ENCODE assay signal across 15 cellular contexts in genomic region chr6:151063339-151063738, GRCh38.
DNase-seq lines count a peak whose midpoint lies in the region; ATAC-seq, FAIRE-seq and TF ChIP-seq lines count a peak whose summit lies in the region.
"Had no signal": no experiment of that assay in that cellular context is flagged by ENCODE, and none has a peak within 500 bp of the region (broad histone marks: within the 10 kb centered on the region; RNA-seq: fewer than 3 reads in every experiment).

No MANE protein-coding gene starts in this region.

- H3K36me3 ChIP-seq in Karpas-422 (ENCODE audit: insufficient read depth, low read length), result no peaks in the 10 kb centered on the region
- H3K36me3 ChIP-seq: thoracic aorta had no signal

- TF ChIP-seq EP300 in A549 (IDR thresholded peaks at IDR 0.05), result no peak

- H3K79me2 ChIP-seq in Karpas-422 (ENCODE audit: low read length), result no peaks in the 10 kb centered on the region; the same call in 1 of the 2 replicates

- no peak overlapping the region for H3K9ac ChIP-seq in Karpas-422 (ENCODE audit: low read length)

- no peak for TF ChIP-seq RAD21 in A549 (conservative IDR thresholded peaks at IDR 0.05 in 1 of 2, IDR thresholded peaks at IDR 0.05 in 1 of 2)

- ATAC-seq in A549 (no peak), HG02938 (IDR thresholded peaks at IDR 0.05; ENCODE audit: unreplicated experiment) (no peak), GM18867 (IDR thresholded peaks at IDR 0.05; ENCODE audit: unreplicated experiment) (no peak)

- H3K27ac ChIP-seq in A549 (peak overlapping the region; percentile 90 to 91), Karpas-422 (ENCODE audit: low read length) (no peak overlapping the region)

- CTCF ChIA-PET in A549 (lab: Yijun Ruan, JAX), result interaction anchor here (1.3 to 1.5 kb wide), 2 partner anchors 100 to 261 kb away, joined by 3 read pairs; no protein-coding TSS in a partner anchor

- POLR2A ChIA-PET in A549 (lab: Yijun Ruan, JAX), result no interaction called here

- no peak for FAIRE-seq in A549 (lab: Jason Lieb, UNC)

- no peaks in the 10 kb centered on the region for H3K9me3 ChIP-seq in A549
- no peaks in the 10 kb centered on the region for H3K9me3 ChIP-seq in Karpas-422 (ENCODE audit: low read length)
- H3K9me3 ChIP-seq: thoracic aorta had no signal

- H2AFZ ChIP-seq in Karpas-422 (ENCODE audit: low read length), result no peak overlapping the region

- no peak for TF ChIP-seq CTCF in A549 (IDR thresholded peaks at IDR 0.05)

- H3K4me3 ChIP-seq in A549 (no peak overlapping the region), Karpas-422 (ENCODE audit: low read length) (no peak overlapping the region)
- H3K4me3 ChIP-seq: thoracic aorta had no signal

- H3K9me2 ChIP-seq in Karpas-422 (replicated peaks; ENCODE audit: insufficient read depth, low read length), result no peaks in the 10 kb centered on the region

- TF ChIP-seq POLR2A in A549 (IDR thresholded peaks at IDR 0.05; ENCODE audit: low read length), result no peak

- H3K27me3 ChIP-seq in Karpas-422 (ENCODE audit: low read length), result no peaks in the 10 kb centered on the region

- DNase-seq in A549 (ENCODE audit: low read depth in 1 of 2, low spot score in 1 of 2), result no peak
- DNase-seq in HT-29 (ENCODE audit: low spot score), result peak; percentile 44
- DNase-seq in astrocyte of the hippocampus (ENCODE audit: low read depth, low spot score), result peak; percentile 72
- peak; percentile 79 for DNase-seq in iris pigment epithelial cell (ENCODE audit: low read depth)
- no peak for DNase-seq in T1000 (lab: John Stamatoyannopoulos, UW)
- DNase-seq in Karpas-422, result no peak
- DNase-seq: activated CD4-positive, alpha-beta T cell treated with anti-CD3 and anti-CD28 coated beads, Interleukin-2, amount 50 U/mL, for 4 hours; activated naive CD4-positive, alpha-beta T cell treated with anti-CD3 and anti-CD28 coated beads for 36 hours; AML-193; effector CD4-positive, alpha-beta T cell; GF-D8; naive B cell had no signal

- peaks cover 65% of the 10 kb centered on the region for H3K4me1 ChIP-seq in A549
- no peaks in the 10 kb centered on the region for H3K4me1 ChIP-seq in Karpas-422 (ENCODE audit: low read length)

- no peaks in the 10 kb centered on the region for H4K20me1 ChIP-seq in Karpas-422 (ENCODE audit: insufficient read depth, low read depth, low read length)

- H3K4me2 ChIP-seq in A549, result peak overlapping the region; percentile 33; the same call in 2 of the 3 replicates
- H3K4me2 ChIP-seq in Karpas-422 (ENCODE audit: low read depth, low read length, poor library complexity, severe bottlenecking), result no peak overlapping the region

- WGBS in A549 (ENCODE audit: missing lambda C conversion rate), result 29% methylated on average over 3 of the region's 3 CpGs

TF ChIP-seq in A549, 52 proteins besides CTCF, POLR2A, EP300 and RAD21:
- TF ChIP-seq FOSB (CRISPR knock-in tag; IDR thresholded peaks at IDR 0.05) (no peak), HOXB5 (CRISPR knock-in tag; IDR thresholded peaks at IDR 0.05) (peak; percentile 87)

Comparison
In these comparisons a context has a peak if more than half of its experiments do, and no peak if none do; other contexts are left out.
1. DNase-seq: peak in HT-29 (single experiment), astrocyte of the hippocampus (single experiment) and iris pigment epithelial cell (single experiment); none in A549 (0 of 2), T1000 (single experiment) and Karpas-422 (single experiment).